8 cellular contexts compared by ENCODE assay signal in genomic region chr11:64251986-64252837, GRCh38. TPM values are rescaled to one million over a fixed set of nuclear protein-coding genes. Genes with fewer than 3 reads are reported as not detected.
DNase-seq lines count a peak whose midpoint lies in the region; ATAC-seq and TF ChIP-seq lines count a peak whose summit lies in the region.

No MANE protein-coding gene starts in this region.

- TF ChIP-seq POLR2A in GM15510 (IDR thresholded peaks at IDR 0.05; ENCODE audit: borderline replicate concordance, extremely low read depth, insufficient read length) (peak; percentile 28), erythroblast (IDR thresholded peaks at IDR 0.05; ENCODE audit: low read length) (no peak)

- POLR2A ChIA-PET in T-cell (lab: Charles Lee): interaction anchor here in 1 of 2 donors (0.7 kb wide), 1 partner anchor 1522 kb away, joined by 9 read pairs; no protein-coding TSS in a partner anchor

- H3K9me3 Mint-ChIP-seq in T-cell (no peaks in the 10 kb centered on the region), natural killer cell (no peaks in the 10 kb centered on the region)

- H3K4me1 Mint-ChIP-seq in T-cell (peaks cover 14 to 23% (median 20%) of the 10 kb centered on the region in 3 donors), natural killer cell (peaks cover 10 to 23% of the 10 kb centered on the region in 2 donors)

- H3K27ac Mint-ChIP-seq in T-cell: peak overlapping the region in 1 of 2 donors; percentile 39
- peak overlapping the region in 1 of 2 donors; percentile 86 for H3K27ac Mint-ChIP-seq in natural killer cell

- no peak for ATAC-seq in T-cell (replicated peaks in 1 of 4)
- no peak for ATAC-seq in natural killer cell
- no peak for ATAC-seq in HG02571 (IDR thresholded peaks at IDR 0.05; ENCODE audit: unreplicated experiment)
- no peak for ATAC-seq in GM19035 (IDR thresholded peaks at IDR 0.05; ENCODE audit: unreplicated experiment)

- intact Hi-C loops in natural killer cell (cut with micrococcal nuclease): loop anchor here (1.0 to 2.0 kb wide), 2 partner anchors 17 to 49 kb away; no protein-coding TSS in a partner anchor

- H3K27me3 Mint-ChIP-seq in T-cell (no peaks in the 10 kb centered on the region), natural killer cell (ENCODE audit: low read depth in 2 of 2) (no peaks in the 10 kb centered on the region)

- peak overlapping the region; percentile 79 to 89 (median 83) for H3K4me3 Mint-ChIP-seq in T-cell
- peak overlapping the region; percentile 86 for H3K4me3 Mint-ChIP-seq in natural killer cell

- H3K36me3 Mint-ChIP-seq in T-cell (no peaks in the 10 kb centered on the region), natural killer cell (no peaks in the 10 kb centered on the region)

- peak; percentile 78 for DNase-seq in AG08396 (ENCODE audit: low spot score)
- peak in 2 of 34 experiments; percentile 20 to 26 for DNase-seq in T-cell
- DNase-seq in erythroblast (lab: John Stamatoyannopoulos, UW): peak; percentile 46 to 70
- no peak for DNase-seq in natural killer cell
- no peak for DNase-seq in iPS-NIHi7 (ENCODE audit: extremely low spot score)

- no peak for TF ChIP-seq CTCF in natural killer cell (IDR thresholded peaks at IDR 0.05)

- CTCF ChIA-PET in T-cell (lab: Charles Lee): interaction anchor here in 1 of 2 donors (1.2 kb wide), 1 partner anchor 48 kb away, joined by 4 read pairs; no protein-coding TSS in a partner anchor

RNA-seq across cellular contexts. Expression of gene PLCB3, which starts 0.9 kb away (rescaled TPM):
- total RNA-seq in T-cell (10 to 100 TPM in 3 of 5 donors, 1 to 10 TPM in 2; 3.6 to 14.9 (median 11.2) TPM), natural killer cell (1 to 10 TPM; 5.4 to 7.6 (median 5.5) TPM)

RNA-seq across cellular contexts. Expression of gene PPP1R14B, which starts 5.5 kb away (rescaled TPM):
- total RNA-seq in T-cell (100 to 1,000 TPM in 1 of 5 donors, 10 to 100 TPM in 4; 31.2 to 143 (median 88.1) TPM), natural killer cell (10 to 100 TPM; 16.9 to 21.3 (median 21.0) TPM)

RNA-seq across cellular contexts. Expression of gene FKBP2, which starts 11.3 kb away (rescaled TPM):
- 10 to 100 TPM; 17.9 to 53.0 (median 42.9) TPM for total RNA-seq in T-cell
- total RNA-seq in natural killer cell: 10 to 100 TPM; 26.4 to 39.3 (median 30.3) TPM

RNA-seq across cellular contexts. Expression of gene VEGFB, which starts 17.8 kb away (rescaled TPM):
- total RNA-seq in T-cell (10 to 100 TPM; 47.9 to 80.7 (median 76.0) TPM), natural killer cell (10 to 100 TPM; 30.7 to 38.7 (median 37.3) TPM)

RNA-seq across cellular contexts. Expression of gene DNAJC4, which starts 21.9 kb away (rescaled TPM):
- total RNA-seq in T-cell (10 to 100 TPM; 46.2 to 64.7 (median 51.4) TPM), natural killer cell (10 to 100 TPM; 45.0 to 47.0 (median 46.6) TPM)

Comparison
In these comparisons a context has a peak if more than half of its experiments do, and no peak if none do; other contexts are left out.
1. DNase-seq: peak in AG08396 (single experiment) and erythroblast (2 of 2); none in natural killer cell (single experiment) and iPS-NIHi7 (single experiment).